25 cellular contexts compared by ENCODE assay signal in genomic region chr17:44889003-44889402, GRCh38. TPM values are rescaled to one million over a fixed set of nuclear protein-coding genes. Genes with fewer than 3 reads are reported as not detected.
A peak's percentile ranks its signal among the peaks of the same experiment; 100 is the strongest.
DNase-seq lines count a peak whose midpoint lies in the region; ATAC-seq, FAIRE-seq and TF ChIP-seq lines count a peak whose summit lies in the region.
"Had no signal": no experiment of that assay in that cellular context is flagged by ENCODE, and none has a peak within 500 bp of the region (broad histone marks: within the 10 kb centered on the region; RNA-seq: fewer than 3 reads in every experiment).

No MANE protein-coding gene starts in this region.

- peak overlapping the region in 1 of 2 experiments; percentile 15; a peak in 1 of 4 replicates for H3K9ac ChIP-seq in K562 (ENCODE audit: insufficient read depth in 1 of 2, low read depth in 2 of 2, low read length in 2 of 2)
- H3K9ac ChIP-seq: GM23248, SK-N-SH had no signal

- POLR2A ChIA-PET in K562 (lab: Yijun Ruan, JAX) = interaction anchor here (1.0 kb wide), 1 partner anchor 118 kb away, joined by 3 read pairs; no protein-coding TSS in a partner anchor

- 71% methylated on average over 7 of the region's 7 CpGs for WGBS in K562 (ENCODE audit: insufficient coverage, low coverage, missing lambda C conversion rate)

- no peaks in the 10 kb centered on the region for H3K9me1 ChIP-seq in K562 (ENCODE audit: control insufficient read depth, insufficient read depth, low read length)

- in situ Hi-C loops in K562 (cut with MboI) = no loop called here

- no peak for TF ChIP-seq RAD21 in K562 (CRISPR knock-in tag; conservative IDR thresholded peaks at IDR 0.05 in 1 of 2, IDR thresholded peaks at IDR 0.05 in 1 of 2)

- CTCF ChIA-PET in K562 (lab: Yijun Ruan, JAX; ENCODE audit: low intra/inter-chr PET ratio) = no interaction called here

- H3K9me3 ChIP-seq in K562 (replicated peaks; ENCODE audit: control insufficient read depth, insufficient read depth, low read depth, low read length) (no peaks in the 10 kb centered on the region), neutrophil (no peaks in the 10 kb centered on the region), mucosa of descending colon (no peaks in the 10 kb centered on the region)
- H3K9me3 ChIP-seq: SK-N-SH had no signal

- no peak overlapping the region for H3K27ac ChIP-seq in K562 (ENCODE audit: extremely low read depth, low read depth, low read length)
- peak overlapping the region; percentile 82 for H3K27ac ChIP-seq in neutrophil
- H3K27ac ChIP-seq: GM23248 had no signal

- BruUV-seq in K562 (replicated peaks; lab: Mats Ljungman, UMichigan) = no TSS peak

- intact Hi-C loops in left ventricle myocardium superior (cut with micrococcal nuclease) = no loop called here
- intact Hi-C loops in left cardiac atrium (cut with DNase I) = no loop called here
- intact Hi-C loops in K562 (cut with micrococcal nuclease) = no loop called here
- intact Hi-C loops in mucosa of descending colon (cut with DNase I, micrococcal nuclease) = no loop called here

- no peak for TF ChIP-seq EP300 in K562 (IDR thresholded peaks at IDR 0.05; ENCODE audit: low read length)

- H2AFZ ChIP-seq in K562 (ENCODE audit: low read depth, low read length) = no peak overlapping the region
- H2AFZ ChIP-seq: GM23248 had no signal

- TF ChIP-seq CTCF in K562 (IDR thresholded peaks at IDR 0.05 in 2 of 3, conservative IDR thresholded peaks at IDR 0.05 in 1 of 3; ENCODE audit: insufficient read depth in 2 of 3, low read depth in 1 of 3, low read length in 3 of 3) (no peak), neutrophil (IDR thresholded peaks at IDR 0.05) (no peak), mucosa of descending colon (IDR thresholded peaks at IDR 0.05) (no peak)

- no peaks in the 10 kb centered on the region; a peak in 2 of 5 replicates for H3K4me1 ChIP-seq in K562 (replicated peaks in 1 of 2; ENCODE audit: control insufficient read depth in 2 of 2, insufficient read depth in 2 of 2, low read length in 2 of 2)
- peaks cover 30 to 31% of the 10 kb centered on the region in 2 experiments for H3K4me1 ChIP-seq in neutrophil (ENCODE audit: control insufficient read depth in 1 of 2, insufficient read depth in 1 of 2, low read depth in 1 of 2, low read length in 1 of 2)
- no peaks in the 10 kb centered on the region for H3K4me1 ChIP-seq in mucosa of descending colon (ENCODE audit: low read depth)

- H3K79me2 ChIP-seq in K562 (ENCODE audit: control insufficient read depth, insufficient read depth, low read length) = peaks cover 66% of the 10 kb centered on the region

- no peak for DNase-seq in left ventricle myocardium superior
- DNase-seq in left cardiac atrium = no peak
- no peak for DNase-seq in HTR-8/SVneo (ENCODE audit: insufficient read length, low spot score)
- no peak for DNase-seq in K562 (ENCODE audit: extremely low read depth in 1 of 4, low spot score in 3 of 4)
- no peak for DNase-seq in ecto neural progenitor cell (ENCODE audit: low spot score)
- DNase-seq in mucosa of descending colon = no peak
- DNase-seq: DMS153, DND-41, GM23248, H9, HFFc6, MM.1S, NCI-H2029 treated with DMSO at 0.1 percent for 48 hours, NCI-H446 treated with DMSO at 0.1 percent for 48 hours, NCI-H526, NCI-H82, SK-N-SH, T-helper 17 cell had no signal

- ATAC-seq in left ventricle myocardium superior (peak; percentile 67), left cardiac atrium (no peak), K562 (no peak), mucosa of descending colon (no peak), GM18517 (IDR thresholded peaks at IDR 0.05; ENCODE audit: unreplicated experiment) (no peak)
- ATAC-seq: Panc1 had no signal

- H3K4me2 ChIP-seq in K562 (ENCODE audit: insufficient read depth, low read length) = no peak overlapping the region
- H3K4me2 ChIP-seq: SK-N-SH had no signal

- no peaks in the 10 kb centered on the region for H3K27me3 ChIP-seq in K562 (ENCODE audit: control insufficient read depth in 2 of 2, insufficient read depth in 2 of 2, low read length in 2 of 2)
- no peaks in the 10 kb centered on the region for H3K27me3 ChIP-seq in neutrophil

- peaks cover 82% of the 10 kb centered on the region for H3K36me3 ChIP-seq in K562 (ENCODE audit: control insufficient read depth, insufficient read depth, low read length)
- H3K36me3 ChIP-seq in neutrophil = peaks cover 38% of the 10 kb centered on the region
- peaks cover 7% of the 10 kb centered on the region for H3K36me3 ChIP-seq in mucosa of descending colon (ENCODE audit: low read depth)

- H4K20me1 ChIP-seq in K562 (replicated peaks; ENCODE audit: control insufficient read depth, insufficient read depth, low read length) = peaks cover 30% of the 10 kb centered on the region

- TF ChIP-seq POLR2A in K562 (conservative IDR thresholded peaks at IDR 0.05) = no peak

- H3K4me3 ChIP-seq in K562 (no peak overlapping the region), neutrophil (ENCODE audit: low read depth in 1 of 2, low read length in 1 of 2) (peak overlapping the region in 1 of 2 experiments; percentile 22), mucosa of descending colon (no peak overlapping the region)
- H3K4me3 ChIP-seq: GM23248 had no signal

- peak; percentile 49 for FAIRE-seq in HTR-8/SVneo (lab: Jason Lieb, UNC)
- FAIRE-seq in K562 (lab: Jason Lieb, UNC) = no peak
- FAIRE-seq: A204.1, GM18507 had no signal

RNA-seq across cellular contexts. Expression of gene EFTUD2, which starts 10.2 kb away (rescaled TPM):
- total RNA-seq in left ventricle myocardium superior = 54.4 TPM
- 10 to 100 TPM; 59.0 to 66.1 TPM for total RNA-seq in left cardiac atrium
- total RNA-seq in K562 (2011; cell fraction: chromatin; rRNA removed; ENCODE audit: low replicate concordance) = 580 and 635 TPM in 2 replicates
- total RNA-seq in K562 (2011; cell fraction: nucleolus; rRNA removed) = 198 and 214 TPM in 2 replicates
- 312 and 334 TPM in 2 replicates for total RNA-seq in K562 (2011; cell fraction: nucleoplasm; rRNA removed)
- total RNA-seq in K562 (2014; rRNA removed) = 191 and 208 TPM in 2 replicates
- 233 and 253 TPM in 2 replicates for total RNA-seq in K562 (2014; rRNA removed; fragmentation: Illumina TruSeq; extraction: Trizol)
- total RNA-seq in K562 (2015; rRNA removed; fragmentation: Illumina TruSeq; extraction: Trizol) = 205 and 218 TPM in 2 replicates
- 234 and 245 TPM in 2 replicates for total RNA-seq in K562 (2021)
- polyA plus RNA-seq in K562 (2011; rRNA removed) = 287 and 362 TPM in 2 replicates
- 202 and 205 TPM in 2 replicates for polyA plus RNA-seq in K562 (2011; cell fraction: cytosol; rRNA removed)
- polyA plus RNA-seq in K562 (2011; cell fraction: nucleus; rRNA removed) = 245 and 269 TPM in 2 replicates
- polyA plus RNA-seq in K562 (2012) = 126 and 176 TPM in 2 replicates
- polyA plus RNA-seq in K562 (2014; fragmentation: Illumina TruSeq; extraction: Trizol) = 222 and 225 TPM in 2 replicates
- polyA plus RNA-seq in K562 (2014; fragmentation: Nextera tagmentation; extraction: Ambion mirVana) = 100 to 1,000 TPM in 1 of 2 experiments, 10 to 100 TPM in 1; 65.8 to 116 TPM
- 125 and 138 TPM in 2 replicates for polyA plus RNA-seq in K562 (2014; rRNA removed)
- 919 and 1,083 TPM in 2 replicates for polyA minus RNA-seq in K562 (2011; rRNA and poly(A)+ RNA removed)
- polyA minus RNA-seq in K562 (2011; cell fraction: cytosol; rRNA and poly(A)+ RNA removed) = 160 and 168 TPM in 2 replicates
- 120 and 201 TPM in 2 replicates for polyA minus RNA-seq in K562 (2011; cell fraction: nucleus; rRNA and poly(A)+ RNA removed)
- total RNA-seq in mucosa of descending colon = 10 to 100 TPM; 66.3 to 88.1 (median 82.0) TPM

RNA-seq across cellular contexts. Expression of gene GFAP, which starts 26.3 kb away (rescaled TPM):
- total RNA-seq in left ventricle myocardium superior = 4.2 TPM
- 1 to 10 TPM; 2.3 to 4.0 TPM for total RNA-seq in left cardiac atrium
- total RNA-seq in K562 (2011; cell fraction: chromatin; rRNA removed; ENCODE audit: low replicate concordance) = 1.1 and 2.2 TPM in 2 replicates
- 0.53 and 1.0 TPM in 2 replicates for total RNA-seq in K562 (2011; cell fraction: nucleolus; rRNA removed)
- total RNA-seq in K562 (2011; cell fraction: nucleoplasm; rRNA removed) = 0.95 and 1.5 TPM in 2 replicates
- total RNA-seq in K562 (2014; rRNA removed) = 0.36 and 2.1 TPM in 2 replicates
- 0.26 and 0.65 TPM in 2 replicates for total RNA-seq in K562 (2014; rRNA removed; fragmentation: Illumina TruSeq; extraction: Trizol)
- total RNA-seq in K562 (2015; rRNA removed; fragmentation: Illumina TruSeq; extraction: Trizol) = 0.07 and 0.45 TPM in 2 replicates
- 0.25 and 1.4 TPM in 2 replicates for total RNA-seq in K562 (2021)
- 0.54 and 0.61 TPM in 2 replicates for polyA plus RNA-seq in K562 (2011; rRNA removed)
- 0.55 and 0.64 TPM in 2 replicates for polyA plus RNA-seq in K562 (2011; cell fraction: cytosol; rRNA removed)
- polyA plus RNA-seq in K562 (2011; cell fraction: nucleus; rRNA removed) = 0.91 and 1.0 TPM in 2 replicates
- 0.85 and 3.1 TPM in 2 replicates for polyA plus RNA-seq in K562 (2012)
- polyA plus RNA-seq in K562 (2014; fragmentation: Illumina TruSeq; extraction: Trizol) = 0.58 and 0.96 TPM in 2 replicates
- polyA plus RNA-seq in K562 (2014; fragmentation: Nextera tagmentation; extraction: Ambion mirVana) = under 1 TPM in 1 of 2 experiments, not detected in 1; 0.11 TPM
- polyA plus RNA-seq in K562 (2014; rRNA removed) = 0.35 and 0.90 TPM in 2 replicates
- 0.03 and 0.56 TPM in 2 replicates for polyA minus RNA-seq in K562 (2011; rRNA and poly(A)+ RNA removed)
- polyA minus RNA-seq in K562 (2011; cell fraction: cytosol; rRNA and poly(A)+ RNA removed) = not detected in 2 replicates
- polyA minus RNA-seq in K562 (2011; cell fraction: nucleus; rRNA and poly(A)+ RNA removed) = 0.22 and 0.27 TPM in 2 replicates
- under 1 TPM in 2 of 3 donors, not detected in 1; 0.23 to 0.47 TPM for total RNA-seq in mucosa of descending colon
- total RNA-seq: GM23248, HFFc6 had no signal

RNA-seq across cellular contexts. Expression of gene HIGD1B, which starts 41.3 kb away (rescaled TPM):
- total RNA-seq in left ventricle myocardium superior = 22.2 TPM
- 10 to 100 TPM; 11.6 to 14.1 TPM for total RNA-seq in left cardiac atrium
- not detected in 2 replicates for total RNA-seq in K562 (2011; cell fraction: chromatin; rRNA removed; ENCODE audit: low replicate concordance)
- total RNA-seq in K562 (2011; cell fraction: nucleolus; rRNA removed) = not detected in 2 replicates
- total RNA-seq in K562 (2011; cell fraction: nucleoplasm; rRNA removed) = not detected in 2 replicates
- not detected in 2 replicates for total RNA-seq in K562 (2014; rRNA removed)
- not detected in 2 replicates for total RNA-seq in K562 (2014; rRNA removed; fragmentation: Illumina TruSeq; extraction: Trizol)
- not detected in 2 replicates for total RNA-seq in K562 (2015; rRNA removed; fragmentation: Illumina TruSeq; extraction: Trizol)
- not detected in 2 replicates for total RNA-seq in K562 (2021)
- polyA plus RNA-seq in K562 (2011; rRNA removed) = not detected in 2 replicates
- polyA plus RNA-seq in K562 (2011; cell fraction: cytosol; rRNA removed) = not detected in 2 replicates
- polyA plus RNA-seq in K562 (2011; cell fraction: nucleus; rRNA removed) = not detected in 2 replicates
- polyA plus RNA-seq in K562 (2012) = 0.22 TPM in 1 of 2 replicates, not detected in the other
- polyA plus RNA-seq in K562 (2014; fragmentation: Illumina TruSeq; extraction: Trizol) = not detected in 2 replicates
- polyA plus RNA-seq in K562 (2014; fragmentation: Nextera tagmentation; extraction: Ambion mirVana) = not detected
- polyA plus RNA-seq in K562 (2014; rRNA removed) = not detected in 2 replicates
- polyA minus RNA-seq in K562 (2011; rRNA and poly(A)+ RNA removed) = not detected in 2 replicates
- polyA minus RNA-seq in K562 (2011; cell fraction: cytosol; rRNA and poly(A)+ RNA removed) = not detected in 2 replicates
- polyA minus RNA-seq in K562 (2011; cell fraction: nucleus; rRNA and poly(A)+ RNA removed) = not detected in 2 replicates
- 1 to 10 TPM in 1 of 3 donors, not detected in 2; 1.6 TPM for total RNA-seq in mucosa of descending colon
- total RNA-seq: GM23248, H9, HFFc6, HT-29, T-helper 17 cell had no signal
- polyA plus RNA-seq: CD14-positive monocyte, GM23248, SK-N-SH had no signal

RNA-seq across cellular contexts. Expression of gene KIF18B, which starts 58.6 kb away (rescaled TPM):
- 3.2 TPM for total RNA-seq in left ventricle myocardium superior
- total RNA-seq in left cardiac atrium = under 1 TPM; 0.16 to 0.85 TPM
- total RNA-seq in K562 (2011; cell fraction: chromatin; rRNA removed; ENCODE audit: low replicate concordance) = 142 and 262 TPM in 2 replicates
- total RNA-seq in K562 (2011; cell fraction: nucleolus; rRNA removed) = 144 and 163 TPM in 2 replicates
- total RNA-seq in K562 (2011; cell fraction: nucleoplasm; rRNA removed) = 146 and 190 TPM in 2 replicates
- 12.2 and 13.5 TPM in 2 replicates for total RNA-seq in K562 (2014; rRNA removed)
- 5.6 and 8.4 TPM in 2 replicates for total RNA-seq in K562 (2014; rRNA removed; fragmentation: Illumina TruSeq; extraction: Trizol)
- total RNA-seq in K562 (2015; rRNA removed; fragmentation: Illumina TruSeq; extraction: Trizol) = 13.2 and 13.7 TPM in 2 replicates
- total RNA-seq in K562 (2021) = 39.5 and 42.8 TPM in 2 replicates
- polyA plus RNA-seq in K562 (2011; rRNA removed) = 19.6 and 45.5 TPM in 2 replicates
- 23.9 TPM in 2 replicates for polyA plus RNA-seq in K562 (2011; cell fraction: cytosol; rRNA removed)
- polyA plus RNA-seq in K562 (2011; cell fraction: nucleus; rRNA removed) = 91.3 and 126 TPM in 2 replicates
- 15.1 and 19.2 TPM in 2 replicates for polyA plus RNA-seq in K562 (2012)
- 23.2 and 28.8 TPM in 2 replicates for polyA plus RNA-seq in K562 (2014; fragmentation: Illumina TruSeq; extraction: Trizol)
- 1 to 10 TPM; 2.0 to 3.0 TPM for polyA plus RNA-seq in K562 (2014; fragmentation: Nextera tagmentation; extraction: Ambion mirVana)
- polyA plus RNA-seq in K562 (2014; rRNA removed) = 32.2 and 42.7 TPM in 2 replicates
- 16.5 and 16.9 TPM in 2 replicates for polyA minus RNA-seq in K562 (2011; rRNA and poly(A)+ RNA removed)
- polyA minus RNA-seq in K562 (2011; cell fraction: cytosol; rRNA and poly(A)+ RNA removed) = 15.9 and 24.5 TPM in 2 replicates
- polyA minus RNA-seq in K562 (2011; cell fraction: nucleus; rRNA and poly(A)+ RNA removed) = 31.2 and 36.0 TPM in 2 replicates
- total RNA-seq in mucosa of descending colon = 10 to 100 TPM in 1 of 3 donors, 1 to 10 TPM in 2; 2.2 to 10.3 (median 4.6) TPM
- polyA plus RNA-seq: CD14-positive monocyte had no signal

RNA-seq across cellular contexts. Expression of gene GJC1, which starts 58.9 kb away (rescaled TPM):
- 18.6 TPM for total RNA-seq in left ventricle myocardium superior
- total RNA-seq in left cardiac atrium = 10 to 100 TPM; 28.5 to 38.5 TPM
- total RNA-seq in K562 (2011; cell fraction: chromatin; rRNA removed; ENCODE audit: low replicate concordance) = 1.8 and 2.2 TPM in 2 replicates
- total RNA-seq in K562 (2011; cell fraction: nucleolus; rRNA removed) = 0.67 and 0.79 TPM in 2 replicates
- total RNA-seq in K562 (2011; cell fraction: nucleoplasm; rRNA removed) = 1.0 and 3.1 TPM in 2 replicates
- 0.05 and 0.61 TPM in 2 replicates for total RNA-seq in K562 (2014; rRNA removed)
- total RNA-seq in K562 (2014; rRNA removed; fragmentation: Illumina TruSeq; extraction: Trizol) = 0.15 and 0.19 TPM in 2 replicates
- total RNA-seq in K562 (2015; rRNA removed; fragmentation: Illumina TruSeq; extraction: Trizol) = 0.04 TPM in 2 replicates
- 0.33 and 0.58 TPM in 2 replicates for total RNA-seq in K562 (2021)
- polyA plus RNA-seq in K562 (2011; rRNA removed) = 0.66 and 1.4 TPM in 2 replicates
- polyA plus RNA-seq in K562 (2011; cell fraction: cytosol; rRNA removed) = 0.62 and 0.97 TPM in 2 replicates
- polyA plus RNA-seq in K562 (2011; cell fraction: nucleus; rRNA removed) = 0.31 and 0.67 TPM in 2 replicates
- 0.10 and 0.15 TPM in 2 replicates for polyA plus RNA-seq in K562 (2012)
- 0.18 and 0.28 TPM in 2 replicates for polyA plus RNA-seq in K562 (2014; fragmentation: Illumina TruSeq; extraction: Trizol)
- polyA plus RNA-seq in K562 (2014; fragmentation: Nextera tagmentation; extraction: Ambion mirVana) = under 1 TPM in 1 of 2 experiments, not detected in 1; 0.17 TPM
- 0.04 and 0.20 TPM in 2 replicates for polyA plus RNA-seq in K562 (2014; rRNA removed)
- polyA minus RNA-seq in K562 (2011; rRNA and poly(A)+ RNA removed) = 0.54 and 2.7 TPM in 2 replicates
- 0.18 and 0.76 TPM in 2 replicates for polyA minus RNA-seq in K562 (2011; cell fraction: cytosol; rRNA and poly(A)+ RNA removed)
- polyA minus RNA-seq in K562 (2011; cell fraction: nucleus; rRNA and poly(A)+ RNA removed) = 0.22 and 0.27 TPM in 2 replicates
- 100 to 1,000 TPM in 1 of 3 donors, 1 to 10 TPM in 2; 2.2 to 140 (median 5.7) TPM for total RNA-seq in mucosa of descending colon
- total RNA-seq: HT-29, T-helper 17 cell had no signal
- polyA plus RNA-seq: CD14-positive monocyte had no signal
